Comparison of ENCODE assay signal across 8 cellular contexts in the genomic region with DNA sequence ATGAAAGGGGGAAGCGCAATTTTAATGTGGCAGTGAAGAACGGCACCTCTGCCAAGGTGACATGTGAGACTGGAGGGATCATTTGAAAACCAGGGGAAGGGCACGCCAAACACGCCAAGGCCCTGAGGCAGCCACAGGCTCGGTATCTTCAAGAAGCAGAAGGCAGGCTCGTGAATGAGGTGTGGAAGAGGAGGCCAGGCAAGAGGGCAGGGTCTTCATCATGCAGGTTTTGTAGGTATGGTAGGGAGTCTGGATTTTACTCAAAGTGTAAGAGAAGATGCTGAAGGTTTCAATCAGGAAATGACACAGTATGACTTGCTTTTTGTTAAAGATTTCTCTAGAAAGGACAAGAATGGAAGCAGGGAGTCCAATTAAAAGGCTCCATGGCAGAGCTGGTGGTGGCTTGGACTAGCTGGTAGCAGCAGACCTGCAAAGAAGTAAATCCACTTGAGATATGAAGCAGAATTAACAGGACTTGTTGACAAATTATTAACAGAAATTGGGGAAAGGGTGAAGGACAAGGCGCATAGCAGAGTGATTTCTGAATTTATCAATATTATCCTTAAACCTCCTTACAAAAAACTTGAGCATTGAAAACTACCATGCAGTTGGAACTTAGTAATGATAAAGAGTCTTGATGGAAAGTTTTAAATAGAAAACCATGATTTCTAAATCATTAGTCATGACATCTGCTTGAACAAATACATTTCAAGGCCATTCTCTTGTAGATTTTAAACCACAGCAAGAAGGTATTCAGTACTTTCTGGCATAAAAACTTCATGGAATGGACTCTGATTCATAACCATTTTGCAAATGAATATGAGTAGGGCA.
DNase-seq lines count a peak whose midpoint lies in the region; ATAC-seq and TF ChIP-seq lines count a peak whose summit lies in the region.

No MANE protein-coding gene starts in this region.

- H3K27ac ChIP-seq in Panc1 (ENCODE audit: low read length) (no peak overlapping the region), stomach (peak overlapping the region; percentile 41 to 73 (median 49))

- TF ChIP-seq POLR2A in stomach (IDR thresholded peaks at IDR 0.05) = no peak

- POLR2A ChIA-PET in Panc1 (lab: Charles Lee) = no interaction called here

- intact Hi-C loops in Panc1 (cut with micrococcal nuclease; ENCODE audit: unreplicated experiment) (no loop called here), stomach (cut with DNase I; ENCODE audit: low total_unique reads) (no loop called here), Right ventricle myocardium inferior (cut with DNase I) (no loop called here)

- H3K27me3 ChIP-seq in Panc1 (ENCODE audit: control insufficient read depth, insufficient read depth, low read length) (no peaks in the 10 kb centered on the region), stomach (no peaks in the 10 kb centered on the region)

- 65 to 77% (median 69%) methylated on average over 7 of the region's 7 CpGs for WGBS in stomach, 5 donors

- no peak overlapping the region for H3K4me3 ChIP-seq in AG10803 (ENCODE audit: low read length)
- no peak overlapping the region for H3K4me3 ChIP-seq in Panc1 (ENCODE audit: low read depth in 2 of 2, low read length in 2 of 2)
- no peak overlapping the region for H3K4me3 ChIP-seq in fibroblast of the aortic adventitia (ENCODE audit: low read depth, low read length)
- no peak overlapping the region for H3K4me3 ChIP-seq in stomach

- CTCF ChIA-PET in Panc1 (lab: Charles Lee) = no interaction called here

- H3K4me1 ChIP-seq in Panc1 (ENCODE audit: control insufficient read depth, insufficient read depth, low read length) (peaks cover 10% of the 10 kb centered on the region), stomach (peaks cover 12 to 22% (median 16%) of the 10 kb centered on the region in 4 donors)

- ATAC-seq in GM21526 (IDR thresholded peaks at IDR 0.05; ENCODE audit: low FRiP score, unreplicated experiment) (peak; percentile 73), Panc1 (0 out of 2 replicates have a peak, but pooled peaks have one; percentile 31), Right ventricle myocardium inferior (no peak)

- no peaks in the 10 kb centered on the region for H3K36me3 ChIP-seq in Panc1 (ENCODE audit: control insufficient read depth, insufficient read depth, low read length)
- H3K36me3 ChIP-seq in stomach = peaks cover 0 to 5% (median 2%) of the 10 kb centered on the region in 4 donors

- TF ChIP-seq CTCF in AG10803 (conservative IDR thresholded peaks at IDR 0.05; ENCODE audit: low read length) (no peak), Panc1 (IDR thresholded peaks at IDR 0.05) (no peak), fibroblast of the aortic adventitia (IDR thresholded peaks at IDR 0.05; ENCODE audit: insufficient read depth, low read length) (no peak), stomach (IDR thresholded peaks at IDR 0.05) (no peak)

- peak; percentile 94 for DNase-seq in AG10803 (ENCODE audit: low read depth)
- DNase-seq in Panc1 (ENCODE audit: low read depth, low spot score) = no peak
- DNase-seq in fibroblast of the aortic adventitia (ENCODE audit: low read depth) = peak; percentile 92
- no peak for DNase-seq in stomach
- DNase-seq in NK-92 (lab: John Stamatoyannopoulos, UW; ENCODE audit: unreplicated experiment) = no peak
- no peak for DNase-seq in Right ventricle myocardium inferior (ENCODE audit: missing footprints)
- no peak for DNase-seq in NCI-H2227 treated with DMSO at 0.1 percent for 48 hours (lab: John Stamatoyannopoulos, UW)

- BruUV-seq in Panc1 (replicated peaks; lab: Mats Ljungman, UMichigan) = no TSS peak

- in situ Hi-C loops in Panc1 (cut with HindIII; ENCODE audit: low pct_unique_long_range_greater_than_20kb, low sequenced_read_pairs) = no loop called here

- TF ChIP-seq EP300 in stomach (IDR thresholded peaks at IDR 0.05) = no peak

- H3K9me3 ChIP-seq in Panc1 (ENCODE audit: control insufficient read depth, insufficient read depth, low read depth, low read length) = no peaks in the 10 kb centered on the region
- H3K9me3 ChIP-seq in stomach = no peaks in the 10 kb centered on the region

Comparison
In these comparisons a context has a peak if more than half of its experiments do, and no peak if none do; other contexts are left out.
1. DNase-seq: peak in AG10803 (single experiment) and fibroblast of the aortic adventitia (single experiment); none in Panc1 (single experiment), stomach (single experiment), NK-92 (single experiment), Right ventricle myocardium inferior (single experiment) and NCI-H2227 treated with DMSO at 0.1 percent for 48 hours (single experiment).